Comparison of ENCODE assay signal across 1 cellular context in genomic region chr11:12171921-12172320, GRCh38.
A peak's percentile ranks its signal among the peaks of the same experiment; 100 is the strongest.
TF ChIP-seq lines count a peak whose summit lies in the region.

No MANE protein-coding gene starts in this region.

TF ChIP-seq in HEK293, 187 proteins besides CTCF, POLR2A, EP300 and RAD21:
- TF ChIP-seq, protein P1, sequence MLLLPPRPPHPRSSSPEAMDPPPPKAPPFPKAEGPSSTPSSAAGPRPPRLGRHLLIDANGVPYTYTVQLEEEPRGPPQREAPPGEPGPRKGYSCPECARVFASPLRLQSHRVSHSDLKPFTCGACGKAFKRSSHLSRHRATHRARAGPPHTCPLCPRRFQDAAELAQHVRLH (tag by site-specific recombination; IDR thresholded peaks at IDR 0.05) = 0 out of 2 replicates have a peak, but pooled peaks have one; percentile 20
- TF ChIP-seq SETDB1 (IDR thresholded peaks at IDR 0.05; ENCODE audit: insufficient read length, low read length) (peak; percentile 88), KLF16 (tag by site-specific recombination; IDR thresholded peaks at IDR 0.05) (no peak), YY1 (tag by site-specific recombination; IDR thresholded peaks at IDR 0.05) (no peak)
